13 cellular contexts compared by ENCODE assay signal in the genomic region with DNA sequence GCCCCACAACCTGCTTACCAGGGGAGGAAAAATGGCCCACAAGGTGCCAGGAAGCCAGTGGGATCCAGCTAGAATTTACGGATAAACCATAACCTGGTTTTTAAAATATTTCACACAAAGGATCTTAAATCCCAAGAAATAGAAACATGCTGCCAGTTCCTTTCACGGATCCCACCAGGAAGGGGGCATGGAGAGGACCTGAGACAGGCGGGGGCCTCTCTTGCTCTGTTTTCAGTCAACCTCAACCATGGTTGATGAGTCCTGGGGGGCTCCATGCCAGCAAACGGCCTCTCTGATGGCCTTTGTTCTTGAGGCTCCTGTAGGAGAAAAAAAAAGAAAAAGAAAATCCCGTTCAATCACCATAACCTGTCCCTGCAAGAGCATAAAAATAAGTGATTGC.
DNase-seq lines count a peak whose midpoint lies in the region; ATAC-seq and TF ChIP-seq lines count a peak whose summit lies in the region.
"Had no signal": no experiment of that assay in that cellular context is flagged by ENCODE, and none has a peak within 500 bp of the region (broad histone marks: within the 10 kb centered on the region; RNA-seq: fewer than 3 reads in every experiment).

No MANE protein-coding gene starts in this region.

- ATAC-seq in RWPE2 (ENCODE audit: low read depth) (no peak), GM21786 (IDR thresholded peaks at IDR 0.05; ENCODE audit: unreplicated experiment) (no peak), GM18867 (IDR thresholded peaks at IDR 0.05; ENCODE audit: unreplicated experiment) (no peak)
- ATAC-seq: CD8-positive, alpha-beta T cell had no signal

- no peak for TF ChIP-seq POLR2A in suprapubic skin (IDR thresholded peaks at IDR 0.05)

- H3K27me3 ChIP-seq in BLaER1: no peaks in the 10 kb centered on the region
- no peaks in the 10 kb centered on the region for H3K27me3 ChIP-seq in RWPE2 (ENCODE audit: insufficient read depth, poor library complexity, severe bottlenecking)
- H3K27me3 ChIP-seq in osteoblast (ENCODE audit: insufficient read depth, low read length): no peaks in the 10 kb centered on the region
- H3K27me3 ChIP-seq in suprapubic skin: no peaks in the 10 kb centered on the region

- no peak for TF ChIP-seq EP300 in suprapubic skin (IDR thresholded peaks at IDR 0.05)

- DNase-seq in RWPE2 (ENCODE audit: low spot score) (peak; percentile 13), osteoblast (ENCODE audit: insufficient read length, low spot score, missing footprints) (peak; percentile 8), suprapubic skin (ENCODE audit: low spot score in 2 of 2) (peak; percentile 21 to 25)
- no peak for DNase-seq in effector CD8-positive, alpha-beta T cell (lab: John Stamatoyannopoulos, UW)
- DNase-seq: Caco-2; CD8-positive, alpha-beta T cell; DND-41; GDM1; HCEC 1CT; HFFc6 had no signal

- no peaks in the 10 kb centered on the region for H4K20me1 ChIP-seq in BLaER1
- no peaks in the 10 kb centered on the region for H4K20me1 ChIP-seq in osteoblast (ENCODE audit: insufficient read depth, low read length)

- no peak overlapping the region for H3K9ac ChIP-seq in BLaER1

- no peak overlapping the region for H2AFZ ChIP-seq in osteoblast (ENCODE audit: low read length)

- H3K36me3 ChIP-seq in BLaER1: no peaks in the 10 kb centered on the region
- H3K36me3 ChIP-seq in RWPE2 (ENCODE audit: low read depth): no peaks in the 10 kb centered on the region
- H3K36me3 ChIP-seq in osteoblast (ENCODE audit: insufficient read depth, low read length): no peaks in the 10 kb centered on the region
- no peaks in the 10 kb centered on the region for H3K36me3 ChIP-seq in suprapubic skin

- H3K27ac ChIP-seq in BLaER1 (no peak overlapping the region), RWPE2 (ENCODE audit: poor library complexity, severe bottlenecking) (no peak overlapping the region), osteoblast (ENCODE audit: low read depth, low read length) (no peak overlapping the region), suprapubic skin (no peak overlapping the region)

- H3K4me1 ChIP-seq in BLaER1 (peaks cover 16% of the 10 kb centered on the region), RWPE2 (ENCODE audit: insufficient read depth, poor library complexity, severe bottlenecking) (no peaks in the 10 kb centered on the region), osteoblast (ENCODE audit: insufficient read depth, low read length) (no peaks in the 10 kb centered on the region), suprapubic skin (no peaks in the 10 kb centered on the region)
- H3K4me1 ChIP-seq: Caco-2 had no signal

- 71% methylated on average over 5 of the region's 5 CpGs for WGBS in suprapubic skin

- H3K4me3 ChIP-seq in BLaER1 (no peak overlapping the region), RWPE2 (ENCODE audit: severe bottlenecking) (no peak overlapping the region), osteoblast (ENCODE audit: insufficient read depth, low read length) (no peak overlapping the region), suprapubic skin (no peak overlapping the region)

- no peaks in the 10 kb centered on the region for H3K79me2 ChIP-seq in osteoblast (ENCODE audit: insufficient read depth, low read length)

- TF ChIP-seq CTCF in RWPE2 (IDR thresholded peaks at IDR 0.05; ENCODE audit: poor library complexity, severe bottlenecking) (no peak), osteoblast (IDR thresholded peaks at IDR 0.05; ENCODE audit: extremely low read depth, low read depth, low read length) (no peak), suprapubic skin (IDR thresholded peaks at IDR 0.05) (no peak)

- H3K9me3 ChIP-seq in BLaER1: no peaks in the 10 kb centered on the region
- H3K9me3 ChIP-seq in RWPE2 (ENCODE audit: severe bottlenecking): no peaks in the 10 kb centered on the region
- H3K9me3 ChIP-seq in osteoblast (ENCODE audit: low read depth, low read length): no peaks in the 10 kb centered on the region
- no peaks in the 10 kb centered on the region for H3K9me3 ChIP-seq in suprapubic skin
- H3K9me3 ChIP-seq: Caco-2 had no signal

- H3K4me2 ChIP-seq in BLaER1: peak overlapping the region; percentile 18
- no peak overlapping the region for H3K4me2 ChIP-seq in osteoblast (ENCODE audit: insufficient read depth, low read length)
